In the genomic region with DNA sequence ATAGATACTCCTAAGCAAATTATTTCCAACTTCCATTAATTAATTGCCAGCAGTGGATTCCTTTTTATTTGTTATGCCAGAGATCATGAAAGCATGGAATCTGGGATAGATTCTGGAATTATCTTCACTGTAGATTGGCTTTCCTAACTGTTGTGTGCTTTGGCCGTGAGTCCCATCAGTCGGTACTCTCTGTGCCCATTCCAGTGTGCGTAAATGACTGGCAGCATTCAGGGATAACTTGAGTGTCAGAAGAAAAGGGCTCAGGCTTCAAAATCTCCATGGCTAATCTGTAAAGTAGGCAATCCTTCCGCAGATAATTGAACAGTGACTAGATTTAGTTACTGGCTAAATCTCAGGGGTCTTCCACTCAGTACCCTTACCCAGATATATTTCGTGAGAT, we compare ENCODE assay signal across 27 cellular contexts.
"Had no signal": no experiment of that assay in that cellular context is flagged by ENCODE, and none has a peak within 500 bp of the region (broad histone marks: within the 10 kb centered on the region; RNA-seq: fewer than 3 reads in every experiment).

No MANE protein-coding gene starts in this region.

- H3K9me3 ChIP-seq: ascending aorta, Peyer's patch, SJCRH30 had no signal

- DNase-seq: activated CD4-positive, alpha-beta T cell treated with anti-CD3 and anti-CD28 coated beads for 36 hours; activated CD4-positive, alpha-beta T cell treated with anti-CD3 and anti-CD28 coated beads, Interleukin-2, amount 10 ng/mL, durations not matched to agents 7 days and 5 days; activated CD4-positive, alpha-beta T cell treated with anti-CD3 and anti-CD28 coated beads, Interleukin-2, amount 50 U/mL, for 48 hours; activated CD8-positive, alpha-beta T cell treated with anti-CD3 and anti-CD28 coated beads, Interleukin-2, amount 10 ng/mL, durations not matched to agents 7 days and 5 days; activated gamma-delta T cell; activated naive CD4-positive, alpha-beta T cell treated with Interleukin-2 at 50 U/mL for 16 hours; activated naive CD8-positive, alpha-beta T cell treated with anti-CD3 and anti-CD28 coated beads, Interleukin-2, amount 10 ng/mL, durations not matched to agents 7 days and 5 days; activated T-cell treated with anti-CD3 and anti-CD28 coated beads, Interleukin-2, amount 50 U/mL, for 24 hours; amygdala; NCI-H1048; NCI-H1105 treated with DMSO at 0.1 percent for 48 hours; NCI-H1436; NCI-H1694; NCI-H1930; NCI-H345; NCI-H524 treated with DMSO at 0.1 percent for 48 hours; NK-92 treated with Interleukin-12 subunit alpha and Interleukin-12 subunit beta, amount 100 ng/mL, for 24 hours; PC-3; Peyer's patch; RPMI8226; SHP77; SJCRH30 had no signal

- H3K36me3 ChIP-seq: ascending aorta, cardiac muscle cell, Peyer's patch, SJCRH30 had no signal

- H3K27ac ChIP-seq: ascending aorta, cardiac muscle cell, Peyer's patch, SJCRH30, SK-N-MC had no signal

- H3K4me1 ChIP-seq: ascending aorta, Peyer's patch, SJCRH30 had no signal

- H3K27me3 ChIP-seq: ascending aorta, cardiac muscle cell, Peyer's patch, SJCRH30 had no signal

- ATAC-seq: activated CD4-positive, alpha-beta T cell treated with anti-CD3 and anti-CD28 coated beads for 36 hours; activated CD8-positive, alpha-beta T cell treated with anti-CD3 and anti-CD28 coated beads, Interleukin-2, amount 10 ng/mL, durations not matched to agents 7 days and 5 days; PC-3 had no signal

- H3K4me3 ChIP-seq: ascending aorta, cardiac muscle cell, K562, Peyer's patch, SJCRH30, SK-N-MC had no signal

- FAIRE-seq: TTC549 had no signal
